18 cellular contexts compared by ENCODE assay signal in genomic region chr18:49608892-49609291, GRCh38. TPM values are rescaled to one million over a fixed set of nuclear protein-coding genes. Genes with fewer than 3 reads are reported as not detected.
"Had no signal": no experiment of that assay in that cellular context is flagged by ENCODE, and none has a peak within 500 bp of the region (broad histone marks: within the 10 kb centered on the region; RNA-seq: fewer than 3 reads in every experiment).

No MANE protein-coding gene starts in this region.

- H3K27me3 ChIP-seq: pancreas, right lobe of liver, suprapubic skin had no signal

- DNase-seq: activated CD4-positive, alpha-beta T cell treated with anti-CD3 and anti-CD28 coated beads for 36 hours; activated CD4-positive, alpha-beta T cell treated with anti-CD3 and anti-CD28 coated beads, Interleukin-2, amount 50 U/mL, for 48 hours; activated T-cell treated with anti-CD3 and anti-CD28 coated beads for 4 hours; amniotic stem cell; caudate nucleus; effector memory CD8-positive, alpha-beta T cell; foreskin melanocyte; head of caudate nucleus; left ventricle myocardium inferior; mucosa of descending colon; naive B cell; pancreas; right lobe of liver; small intestine; stimulated activated CD4-positive, alpha-beta T cell treated with anti-CD3 and anti-CD28 coated beads, Interleukin-4, amount 100 ng/mL, for 1 hour; stimulated activated naive CD8-positive, alpha-beta T cell treated with anti-CD3 and anti-CD28 coated beads, Interleukin-15, amount 100 ng/mL, for 72 hours had no signal

- ATAC-seq: activated CD4-positive, alpha-beta T cell treated with anti-CD3 and anti-CD28 coated beads for 36 hours; effector memory CD8-positive, alpha-beta T cell; pancreas; right lobe of liver; stimulated activated naive CD8-positive, alpha-beta T cell treated with anti-CD3 and anti-CD28 coated beads, Interleukin-15, amount 100 ng/mL, for 72 hours; WTC11 had no signal

- H3K4me3 ChIP-seq: left ventricle myocardium inferior, mucosa of descending colon, pancreas, right lobe of liver, suprapubic skin had no signal

- H3K36me3 ChIP-seq: left ventricle myocardium inferior, pancreas, right lobe of liver, suprapubic skin had no signal

- H3K27ac ChIP-seq: left ventricle myocardium inferior, pancreas, right lobe of liver had no signal

- H3K4me1 ChIP-seq: left ventricle myocardium inferior, pancreas, right lobe of liver had no signal

- H3K9me3 ChIP-seq: pancreas, suprapubic skin had no signal

RNA-seq across cellular contexts. Expression of gene LIPG, which starts 47.0 kb away (rescaled TPM):
- total RNA-seq: left ventricle myocardium inferior had no signal
